ENCODE assay signal across 17 cellular contexts in genomic region chr2:85164145-85164559, GRCh38. TPM values are rescaled to one million over a fixed set of nuclear protein-coding genes. Genes with fewer than 3 reads are reported as not detected.
DNase-seq lines count a peak whose midpoint lies in the region; TF ChIP-seq lines count a peak whose summit lies in the region.
"Had no signal": no experiment of that assay in that cellular context is flagged by ENCODE, and none has a peak within 500 bp of the region (broad histone marks: within the 10 kb centered on the region; RNA-seq: fewer than 3 reads in every experiment).

No MANE protein-coding gene starts in this region.

- in situ Hi-C loops in brain microvascular endothelial cell (cut with HindIII; ENCODE audit: low pct_ligation_motif_present, low sequenced_read_pairs) = no loop called here

- no peak overlapping the region for H3K4me3 ChIP-seq in A673 (ENCODE audit: low read depth, low read length, poor library complexity, severe bottlenecking)
- H3K4me3 ChIP-seq in brain microvascular endothelial cell (ENCODE audit: low read depth, low read length) = no peak overlapping the region
- peak overlapping the region; percentile 3 for H3K4me3 ChIP-seq in neuron (ENCODE audit: low read length)
- H3K4me3 ChIP-seq: body of pancreas, esophagus muscularis mucosa, ovary had no signal

- 0 out of 2 replicates have a peak, but pooled peaks have one; percentile 35 for TF ChIP-seq CTCF in A673 (conservative IDR thresholded peaks at IDR 0.05; ENCODE audit: low read depth, low read length)
- peak; percentile 1 for TF ChIP-seq CTCF in brain microvascular endothelial cell (IDR thresholded peaks at IDR 0.05; ENCODE audit: low read depth, low read length, missing control alignments)

- H3K27ac ChIP-seq in A673 (ENCODE audit: low read depth, low read length, poor library complexity, severe bottlenecking) = peak overlapping the region; percentile 58
- no peak overlapping the region for H3K27ac ChIP-seq in brain microvascular endothelial cell
- H3K27ac ChIP-seq: body of pancreas, esophagus muscularis mucosa, ovary had no signal

- no TSS peak for BruUV-seq in A673 (replicated peaks; lab: Mats Ljungman, UMichigan)

- POLR2A ChIA-PET in A673 (lab: Charles Lee; ENCODE audit: low non-redundant PET) = no interaction called here

- DNase-seq in A673 (ENCODE audit: low spot score) (peak; percentile 39), HuH-7.5 (ENCODE audit: low spot score) (peak; percentile 57), brain microvascular endothelial cell (no peak), kidney glomerular epithelial cell (lab: John Stamatoyannopoulos, UW) (no peak), DMS 273 treated with DMSO at 0.1 percent for 48 hours (lab: John Stamatoyannopoulos, UW) (no peak), Kasumi-1 (lab: John Stamatoyannopoulos, UW) (no peak)
- no peak for DNase-seq in activated CD8-positive, alpha-beta memory T cell treated with anti-CD3 and anti-CD28 coated beads for 24 hours
- DNase-seq: activated CD4-positive, CD25-positive, alpha-beta regulatory T cell treated with anti-CD3 and anti-CD28 coated beads, Interleukin-2, amount 50 U/mL, for 72 hours; activated CD8-positive, alpha-beta memory T cell treated with anti-CD3 and anti-CD28 coated beads, Interleukin-2, amount 50 U/mL, for 48 hours; activated naive CD4-positive, alpha-beta T cell treated with anti-CD3 and anti-CD28 coated beads, Interleukin-2, amount 50 U/mL, for 16 hours; body of pancreas; NCI-H446 treated with DMSO at 0.1 percent for 48 hours; ovary; stimulated activated naive CD8-positive, alpha-beta T cell treated with anti-CD3 and anti-CD28 coated beads, Interleukin-15, Interleukin-2, amounts not matched to agents 100 U/mL and 50 U/mL, for 24 hours had no signal

- intact Hi-C loops in A673 (cut with micrococcal nuclease; ENCODE audit: unreplicated experiment) = no loop called here

- CTCF ChIA-PET in A673 (lab: Charles Lee) = no interaction called here

- H3K27me3 ChIP-seq in A673 (replicated peaks; ENCODE audit: insufficient read depth, low read depth, low read length, poor library complexity) (no peaks in the 10 kb centered on the region), brain microvascular endothelial cell (replicated peaks) (no peaks in the 10 kb centered on the region), neuron (ENCODE audit: insufficient read depth, low read length) (no peaks in the 10 kb centered on the region)
- H3K27me3 ChIP-seq: body of pancreas, esophagus muscularis mucosa, ovary had no signal

- H3K36me3 ChIP-seq in A673 (ENCODE audit: insufficient read depth, low read length, poor library complexity, severe bottlenecking) (no peaks in the 10 kb centered on the region), brain microvascular endothelial cell (replicated peaks) (no peaks in the 10 kb centered on the region), neuron (ENCODE audit: insufficient read depth, low read length) (peaks cover 2% of the 10 kb centered on the region)
- H3K36me3 ChIP-seq: esophagus muscularis mucosa, ovary had no signal

- H2AFZ ChIP-seq in neuron (ENCODE audit: low read depth, low read length) = no peak overlapping the region

- peaks cover 41% of the 10 kb centered on the region for H3K4me1 ChIP-seq in A673 (ENCODE audit: insufficient read depth, low read length, poor library complexity, severe bottlenecking)
- H3K4me1 ChIP-seq in neuron (ENCODE audit: insufficient read depth, low read length) = peaks cover 35% of the 10 kb centered on the region

- H3K9me3 ChIP-seq in A673 (ENCODE audit: low read depth, low read length, poor library complexity, severe bottlenecking) (no peaks in the 10 kb centered on the region), neuron (ENCODE audit: low read length) (peaks cover 2% of the 10 kb centered on the region)
- H3K9me3 ChIP-seq: body of pancreas, esophagus muscularis mucosa, ovary had no signal

RNA-seq across cellular contexts. Expression of gene TCF7L1, which starts 31.0 kb away (rescaled TPM):
- 21.9 and 29.3 TPM in 2 replicates for total RNA-seq in A673 (2021)
- total RNA-seq: OCI-LY7 had no signal

Comparison
In these comparisons a context has a peak if more than half of its experiments do, and no peak if none do; other contexts are left out.
1. DNase-seq: peak in A673 (single experiment) and HuH-7.5 (single experiment); none in brain microvascular endothelial cell (single experiment), activated CD8-positive, alpha-beta memory T cell treated with anti-CD3 and anti-CD28 coated beads for 24 hours (single experiment), kidney glomerular epithelial cell (single experiment), DMS 273 treated with DMSO at 0.1 percent for 48 hours (single experiment) and Kasumi-1 (0 of 2).